20 cellular contexts compared by ENCODE assay signal in the genomic region with DNA sequence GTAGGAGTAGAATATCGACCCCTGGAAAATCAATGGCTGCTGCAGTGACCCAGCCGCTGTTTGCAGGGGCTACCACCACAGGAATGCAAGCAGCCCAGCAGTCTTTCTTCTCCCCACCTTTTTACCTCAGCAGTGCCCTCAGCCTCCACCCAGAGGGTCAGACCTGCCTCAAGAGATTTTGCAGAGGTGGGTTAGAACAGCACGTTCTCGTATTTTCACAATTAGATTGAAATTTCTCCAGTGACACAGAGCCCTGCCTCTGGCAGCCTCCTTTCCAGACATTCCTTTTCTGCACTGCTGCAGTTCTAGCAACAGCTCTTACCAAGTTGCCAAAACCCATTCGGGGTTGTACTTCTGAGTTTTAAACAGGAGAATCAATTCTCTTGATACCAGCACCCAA. TPM values are rescaled to one million over a fixed set of nuclear protein-coding genes. Genes with fewer than 3 reads are reported as not detected.
A peak's percentile ranks its signal among the peaks of the same experiment; 100 is the strongest.
DNase-seq lines count a peak whose midpoint lies in the region; ATAC-seq and TF ChIP-seq lines count a peak whose summit lies in the region.
"Had no signal": no experiment of that assay in that cellular context is flagged by ENCODE, and none has a peak within 500 bp of the region (broad histone marks: within the 10 kb centered on the region; RNA-seq: fewer than 3 reads in every experiment).

No MANE protein-coding gene starts in this region.

- H3K36me3 ChIP-seq in thoracic aorta: peaks cover 4% of the 10 kb centered on the region
- H3K36me3 ChIP-seq: thyroid gland had no signal

- H3K27me3 Mint-ChIP-seq in activated T-cell treated with anti-CD3 and anti-CD28 coated beads, Interleukin-2, amount 50 U/mL, for 24 hours: no peaks in the 10 kb centered on the region
- no peaks in the 10 kb centered on the region for H3K27me3 Mint-ChIP-seq in activated naive CD8-positive, alpha-beta T cell treated with anti-CD3 and anti-CD28 coated beads for 36 hours
- no peaks in the 10 kb centered on the region for H3K27me3 Mint-ChIP-seq in mesothelial cell of epicardium (ENCODE audit: low read depth)
- H3K27me3 Mint-ChIP-seq: dendritic cell treated with granulocyte-macrophage colony-stimulating factor and Interleukin-4, amounts not matched to agents 40 ng/mL and 50 ng/mL, for 4 days; stimulated activated memory B cell treated with anti-CD40 and anti-IgM and Interleukin-4, amounts not matched to agents 10 μg/mL and 1 μg/mL and 100 μg/mL, for 72 hours had no signal

- H3K9me3 ChIP-seq in thoracic aorta: no peaks in the 10 kb centered on the region
- H3K9me3 ChIP-seq: thyroid gland had no signal

- H3K4me3 ChIP-seq in thoracic aorta: no peak overlapping the region
- H3K4me3 ChIP-seq: GM12878, SK-N-MC, thyroid gland had no signal

- no peak for DNase-seq in activated T-cell treated with anti-CD3 and anti-CD28 coated beads, Interleukin-2, amount 50 U/mL, for 24 hours
- DNase-seq in activated T-cell treated with anti-CD3 and anti-CD28 coated beads, Interleukin-2, amount 50 U/mL, for 1 hour: no peak
- no peak for DNase-seq in activated naive CD8-positive, alpha-beta T cell treated with anti-CD3 and anti-CD28 coated beads for 36 hours
- DNase-seq in mesothelial cell of epicardium (ENCODE audit: low spot score in 2 of 2, unreplicated experiment in 2 of 2): no peak
- DNase-seq in thoracic aorta (ENCODE audit: low spot score): no peak
- no peak for DNase-seq in stimulated activated CD4-positive, alpha-beta T cell treated with anti-CD3 and anti-CD28 coated beads, Interleukin-2, amount 100 ng/mL, for 48 hours
- no peak for DNase-seq in midbrain (lab: John Stamatoyannopoulos, UW)
- no peak for DNase-seq in globus pallidus (ENCODE audit: low spot score)
- DNase-seq: activated CD4-positive, alpha-beta T cell treated with anti-CD3 and anti-CD28 coated beads, Interleukin-2, amount 50 U/mL, for 48 hours; DND-41; NCI-H187; stimulated activated CD4-positive, alpha-beta T cell treated with anti-CD3 and anti-CD28 coated beads, Interleukin-1b, Interleukin-23, amount 100 ng/mL, for 48 hours; WERI-Rb-1 had no signal

- H3K27ac Mint-ChIP-seq in activated T-cell treated with anti-CD3 and anti-CD28 coated beads, Interleukin-2, amount 50 U/mL, for 24 hours: peak overlapping the region; percentile 81
- peak overlapping the region; percentile 51 for H3K27ac Mint-ChIP-seq in activated naive CD8-positive, alpha-beta T cell treated with anti-CD3 and anti-CD28 coated beads for 36 hours
- peak overlapping the region; percentile 65 for H3K27ac Mint-ChIP-seq in mesothelial cell of epicardium

- peaks cover 97% of the 10 kb centered on the region for H3K36me3 Mint-ChIP-seq in activated T-cell treated with anti-CD3 and anti-CD28 coated beads, Interleukin-2, amount 50 U/mL, for 24 hours (ENCODE audit: low read depth)
- H3K36me3 Mint-ChIP-seq in activated naive CD8-positive, alpha-beta T cell treated with anti-CD3 and anti-CD28 coated beads for 36 hours: peaks cover 75% of the 10 kb centered on the region
- H3K36me3 Mint-ChIP-seq in mesothelial cell of epicardium: peaks cover 40% of the 10 kb centered on the region

- peaks cover 48 to 86% of the 10 kb centered on the region in 2 donors for H3K4me1 ChIP-seq in thoracic aorta (ENCODE audit: control insufficient read depth in 1 of 2, low read depth in 2 of 2)

- H3K27ac ChIP-seq in thoracic aorta: peak overlapping the region; percentile 30 to 62
- H3K27ac ChIP-seq: KMS-11, SK-N-MC, WERI-Rb-1 had no signal

- H3K4me3 Mint-ChIP-seq in activated T-cell treated with anti-CD3 and anti-CD28 coated beads, Interleukin-2, amount 50 U/mL, for 24 hours: no peak overlapping the region
- no peak overlapping the region for H3K4me3 Mint-ChIP-seq in activated naive CD8-positive, alpha-beta T cell treated with anti-CD3 and anti-CD28 coated beads for 36 hours
- no peak overlapping the region for H3K4me3 Mint-ChIP-seq in mesothelial cell of epicardium
- H3K4me3 Mint-ChIP-seq: dendritic cell treated with granulocyte-macrophage colony-stimulating factor and Interleukin-4, amounts not matched to agents 40 ng/mL and 50 ng/mL, for 4 days; stimulated activated memory B cell treated with anti-CD40 and anti-IgM and Interleukin-4, amounts not matched to agents 10 μg/mL and 1 μg/mL and 100 μg/mL, for 72 hours; T-helper 2 cell treated with Interferon-gamma antibody and Interleukin-4, amounts not matched to agents 5 μg/mL and 100 μg/mL, for 36 hours had no signal

- TF ChIP-seq CTCF in mesothelial cell of epicardium (IDR thresholded peaks at IDR 0.05; ENCODE audit: unreplicated experiment): no peak
- no peak for TF ChIP-seq CTCF in thoracic aorta (IDR thresholded peaks at IDR 0.05)

- H3K27me3 ChIP-seq in thoracic aorta (replicated peaks; ENCODE audit: insufficient read depth): no peaks in the 10 kb centered on the region
- H3K27me3 ChIP-seq: thyroid gland had no signal

- peak; percentile 28 for ATAC-seq in thoracic aorta (ENCODE audit: insufficient number of reproducible peaks, low FRiP score, low read depth)
- ATAC-seq: GM12878; stimulated activated memory B cell treated with anti-CD40 and anti-IgM and Interleukin-4, amounts not matched to agents 10 μg/mL and 1 μg/mL and 100 μg/mL, for 72 hours had no signal

- peaks cover 90% of the 10 kb centered on the region for H3K4me1 Mint-ChIP-seq in activated T-cell treated with anti-CD3 and anti-CD28 coated beads, Interleukin-2, amount 50 U/mL, for 24 hours (ENCODE audit: low read depth)
- peaks cover 78% of the 10 kb centered on the region for H3K4me1 Mint-ChIP-seq in activated naive CD8-positive, alpha-beta T cell treated with anti-CD3 and anti-CD28 coated beads for 36 hours
- H3K4me1 Mint-ChIP-seq in mesothelial cell of epicardium: peaks cover 6% of the 10 kb centered on the region

- H3K9me3 Mint-ChIP-seq in activated T-cell treated with anti-CD3 and anti-CD28 coated beads, Interleukin-2, amount 50 U/mL, for 24 hours: no peaks in the 10 kb centered on the region
- H3K9me3 Mint-ChIP-seq in activated naive CD8-positive, alpha-beta T cell treated with anti-CD3 and anti-CD28 coated beads for 36 hours: no peaks in the 10 kb centered on the region
- H3K9me3 Mint-ChIP-seq in mesothelial cell of epicardium: no peaks in the 10 kb centered on the region
- H3K9me3 Mint-ChIP-seq: dendritic cell treated with granulocyte-macrophage colony-stimulating factor and Interleukin-4, amounts not matched to agents 40 ng/mL and 50 ng/mL, for 4 days; stimulated activated memory B cell treated with anti-CD40 and anti-IgM and Interleukin-4, amounts not matched to agents 10 μg/mL and 1 μg/mL and 100 μg/mL, for 72 hours; T-helper 2 cell treated with Interferon-gamma antibody and Interleukin-4, amounts not matched to agents 5 μg/mL and 100 μg/mL, for 36 hours had no signal

RNA-seq across cellular contexts. Expression of gene PIGV, which starts 38.3 kb away (rescaled TPM):
- total RNA-seq in activated naive CD8-positive, alpha-beta T cell treated with anti-CD3 and anti-CD28 coated beads for 36 hours: 10 to 100 TPM; 20.8 to 20.9 TPM
- 10.7 to 14.0 TPM (median 13.1 TPM) in 3 replicates for total RNA-seq in mesothelial cell of epicardium
- 10 to 100 TPM; 13.5 to 22.9 TPM for total RNA-seq in thoracic aorta

RNA-seq across cellular contexts. Expression of gene ARID1A, which starts 53.6 kb away (rescaled TPM):
- total RNA-seq in activated naive CD8-positive, alpha-beta T cell treated with anti-CD3 and anti-CD28 coated beads for 36 hours: 10 to 100 TPM; 75.6 to 78.4 TPM
- total RNA-seq in mesothelial cell of epicardium (144 to 160 TPM (median 149 TPM) in 3 replicates), thoracic aorta (10 to 100 TPM; 53.6 to 69.2 TPM)
